ENCODE assay signal across 21 cellular contexts in the genomic region with DNA sequence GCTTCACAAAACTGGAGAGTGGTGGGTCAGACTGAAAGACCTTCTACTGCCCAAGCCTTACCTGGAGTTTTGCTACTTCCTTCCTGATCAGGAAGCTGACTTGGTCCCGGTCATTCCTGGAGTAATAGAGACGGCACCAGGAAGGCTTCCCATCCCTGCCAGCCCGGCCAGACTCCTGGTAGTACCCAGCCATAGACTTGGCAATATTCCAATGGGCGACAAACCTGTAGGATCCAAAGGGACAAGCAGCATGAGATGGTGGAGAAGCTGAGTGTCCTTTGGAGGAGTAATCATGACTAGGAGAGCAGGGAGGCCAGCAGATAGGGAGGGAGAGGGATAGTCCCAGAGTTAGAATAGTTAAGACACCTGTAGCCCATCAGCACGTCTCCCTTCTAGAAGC. TPM values are rescaled to one million over a fixed set of nuclear protein-coding genes. Genes with fewer than 3 reads are reported as not detected.
A peak's percentile ranks its signal among the peaks of the same experiment; 100 is the strongest.
DNase-seq lines count a peak whose midpoint lies in the region; ATAC-seq and TF ChIP-seq lines count a peak whose summit lies in the region.
"Had no signal": no experiment of that assay in that cellular context is flagged by ENCODE, and none has a peak within 500 bp of the region (broad histone marks: within the 10 kb centered on the region; RNA-seq: fewer than 3 reads in every experiment).

No MANE protein-coding gene starts in this region.

- H3K36me3 Mint-ChIP-seq in chondrocyte (ENCODE audit: low read depth) (peaks cover 10% of the 10 kb centered on the region), neural crest cell (ENCODE audit: low read depth) (no peaks in the 10 kb centered on the region), WTC11 (peaks cover 23% of the 10 kb centered on the region)
- H3K36me3 Mint-ChIP-seq: IgD-negative memory B cell had no signal

- CTCF ChIA-PET in HEK293 (lab: Yijun Ruan, JAX), result interaction anchor here (0.7 to 22.8 kb wide), 12 partner anchors 9 to 235 kb away, joined by 3 to 410 read pairs (median 4); a partner anchor contains a TSS
- CTCF ChIA-PET in WTC11 (lab: Charles Lee), result interaction anchor here (0.7 to 22.8 kb wide), 7 partner anchors 9 to 95 kb away, joined by 3 to 456 read pairs (median 4); a partner anchor contains a TSS

- H3K9me3 ChIP-seq in HEK293 (ENCODE audit: control insufficient read depth, insufficient read depth, low read depth, low read length) (no peaks in the 10 kb centered on the region), upper lobe of right lung (no peaks in the 10 kb centered on the region)
- H3K9me3 ChIP-seq: BE2C, HAP-1 had no signal

- H3K27ac ChIP-seq in HEK293 (ENCODE audit: extremely low read depth, low read depth, low read length) (no peak overlapping the region), upper lobe of right lung (no peak overlapping the region)
- H3K27ac ChIP-seq: GM23248 had no signal

- POLR2A ChIA-PET in HEK293 (lab: Yijun Ruan, JAX), result interaction anchor here (1.6 to 2.0 kb wide), 2 partner anchors 9 to 25 kb away, joined by 4 to 9 read pairs; a partner anchor contains a TSS
- POLR2A ChIA-PET in WTC11 (lab: Charles Lee), result interaction anchor here (0.6 kb wide), 1 partner anchor 744 kb away, joined by 9 read pairs; no protein-coding TSS in a partner anchor

- H3K4me1 ChIP-seq in HEK293 (ENCODE audit: control insufficient read depth, insufficient read depth, low read length) (no peaks in the 10 kb centered on the region), upper lobe of right lung (no peaks in the 10 kb centered on the region)
- H3K4me1 ChIP-seq: BE2C, HAP-1 had no signal

- no peak overlapping the region for H3K4me3 Mint-ChIP-seq in chondrocyte (ENCODE audit: unreplicated experiment)
- no peak overlapping the region for H3K4me3 Mint-ChIP-seq in neural crest cell
- H3K4me3 Mint-ChIP-seq in WTC11, result no peak overlapping the region
- H3K4me3 Mint-ChIP-seq: CD4-positive, CD25-positive, alpha-beta regulatory T cell; CD8-positive, alpha-beta memory T cell; IgD-negative memory B cell had no signal

- H3K36me3 ChIP-seq in HEK293 (ENCODE audit: control insufficient read depth in 2 of 2, insufficient read depth in 1 of 2, low read length in 2 of 2), result peaks cover 68 to 70% of the 10 kb centered on the region in 2 experiments
- peaks cover 62% of the 10 kb centered on the region for H3K36me3 ChIP-seq in upper lobe of right lung
- H3K36me3 ChIP-seq: BE2C had no signal

- intact Hi-C loops in upper lobe of right lung (cut with DNase I), result no loop called here

- ATAC-seq in upper lobe of right lung (no peak), WTC11 (no peak), GM19035 (IDR thresholded peaks at IDR 0.05; ENCODE audit: unreplicated experiment) (no peak)
- ATAC-seq: HepG2 had no signal

- H3K9me3 Mint-ChIP-seq in chondrocyte (ENCODE audit: low read depth), result no peaks in the 10 kb centered on the region
- H3K9me3 Mint-ChIP-seq in neural crest cell, result no peaks in the 10 kb centered on the region
- H3K9me3 Mint-ChIP-seq in WTC11, result no peaks in the 10 kb centered on the region
- H3K9me3 Mint-ChIP-seq: CD4-positive, CD25-positive, alpha-beta regulatory T cell; CD8-positive, alpha-beta memory T cell; IgD-negative memory B cell had no signal

- H3K4me1 Mint-ChIP-seq in chondrocyte (ENCODE audit: low read depth), result no peaks in the 10 kb centered on the region
- H3K4me1 Mint-ChIP-seq in neural crest cell, result peaks cover 16% of the 10 kb centered on the region
- no peaks in the 10 kb centered on the region for H3K4me1 Mint-ChIP-seq in WTC11

- H3K27ac Mint-ChIP-seq in chondrocyte (ENCODE audit: unreplicated experiment) (peak overlapping the region; percentile 59), neural crest cell (ENCODE audit: unreplicated experiment) (peak overlapping the region; percentile 43), WTC11 (no peak overlapping the region)
- H3K27ac Mint-ChIP-seq: CD8-positive, alpha-beta memory T cell; IgD-negative memory B cell had no signal

- H3K27me3 ChIP-seq in upper lobe of right lung, result no peaks in the 10 kb centered on the region
- H3K27me3 ChIP-seq: BE2C had no signal

- DNase-seq in chondrocyte (ENCODE audit: low spot score) (peak; percentile 30), neural crest cell (ENCODE audit: low read depth, low spot score) (no peak), upper lobe of right lung (peak; percentile 20), WTC11 (ENCODE audit: low spot score) (no peak), T-helper 2 cell (no peak)
- DNase-seq: ACHN; BE2C; C1 segment of cervical spinal cord; CD4-positive, CD25-positive, alpha-beta regulatory T cell; CD8-positive, alpha-beta memory T cell; COR-L47; DMS 273 treated with DMSO at 0.1 percent for 48 hours; DMS53; DND-41; GM23248 had no signal

- no peak overlapping the region for H3K4me3 ChIP-seq in HEK293 (ENCODE audit: low read depth, low read length)
- no peak overlapping the region for H3K4me3 ChIP-seq in upper lobe of right lung
- H3K4me3 ChIP-seq: GM23248, HAP-1 had no signal

- no peaks in the 10 kb centered on the region for H3K27me3 Mint-ChIP-seq in chondrocyte (ENCODE audit: low read depth)
- H3K27me3 Mint-ChIP-seq in neural crest cell (ENCODE audit: low read depth), result no peaks in the 10 kb centered on the region
- H3K27me3 Mint-ChIP-seq in WTC11 (ENCODE audit: low read depth), result no peaks in the 10 kb centered on the region
- H3K27me3 Mint-ChIP-seq: CD4-positive, CD25-positive, alpha-beta regulatory T cell; CD8-positive, alpha-beta memory T cell; IgD-negative memory B cell had no signal

- TF ChIP-seq CTCF in HEK293 (tag by site-specific recombination; IDR thresholded peaks at IDR 0.05) (no peak), chondrocyte (IDR thresholded peaks at IDR 0.05) (no peak), neural crest cell (conservative IDR thresholded peaks at IDR 0.05) (no peak), upper lobe of right lung (IDR thresholded peaks at IDR 0.05) (no peak), WTC11 (IDR thresholded peaks at IDR 0.05) (no peak)

TF ChIP-seq in HEK293, 187 proteins besides CTCF, POLR2A, EP300 and RAD21:
- TF ChIP-seq SCRT2 (tag by site-specific recombination; IDR thresholded peaks at IDR 0.05) (peak; percentile 48; the same call in 1 of the 2 replicates), ZNF792 (tag by site-specific recombination; IDR thresholded peaks at IDR 0.05) (no peak)
TF ChIP-seq in HEK293: peak in this region for 1.

TF ChIP-seq in WTC11, 78 proteins besides CTCF, POLR2A, EP300 and RAD21 (continues in another document):
- TF ChIP-seq, protein P1, sequence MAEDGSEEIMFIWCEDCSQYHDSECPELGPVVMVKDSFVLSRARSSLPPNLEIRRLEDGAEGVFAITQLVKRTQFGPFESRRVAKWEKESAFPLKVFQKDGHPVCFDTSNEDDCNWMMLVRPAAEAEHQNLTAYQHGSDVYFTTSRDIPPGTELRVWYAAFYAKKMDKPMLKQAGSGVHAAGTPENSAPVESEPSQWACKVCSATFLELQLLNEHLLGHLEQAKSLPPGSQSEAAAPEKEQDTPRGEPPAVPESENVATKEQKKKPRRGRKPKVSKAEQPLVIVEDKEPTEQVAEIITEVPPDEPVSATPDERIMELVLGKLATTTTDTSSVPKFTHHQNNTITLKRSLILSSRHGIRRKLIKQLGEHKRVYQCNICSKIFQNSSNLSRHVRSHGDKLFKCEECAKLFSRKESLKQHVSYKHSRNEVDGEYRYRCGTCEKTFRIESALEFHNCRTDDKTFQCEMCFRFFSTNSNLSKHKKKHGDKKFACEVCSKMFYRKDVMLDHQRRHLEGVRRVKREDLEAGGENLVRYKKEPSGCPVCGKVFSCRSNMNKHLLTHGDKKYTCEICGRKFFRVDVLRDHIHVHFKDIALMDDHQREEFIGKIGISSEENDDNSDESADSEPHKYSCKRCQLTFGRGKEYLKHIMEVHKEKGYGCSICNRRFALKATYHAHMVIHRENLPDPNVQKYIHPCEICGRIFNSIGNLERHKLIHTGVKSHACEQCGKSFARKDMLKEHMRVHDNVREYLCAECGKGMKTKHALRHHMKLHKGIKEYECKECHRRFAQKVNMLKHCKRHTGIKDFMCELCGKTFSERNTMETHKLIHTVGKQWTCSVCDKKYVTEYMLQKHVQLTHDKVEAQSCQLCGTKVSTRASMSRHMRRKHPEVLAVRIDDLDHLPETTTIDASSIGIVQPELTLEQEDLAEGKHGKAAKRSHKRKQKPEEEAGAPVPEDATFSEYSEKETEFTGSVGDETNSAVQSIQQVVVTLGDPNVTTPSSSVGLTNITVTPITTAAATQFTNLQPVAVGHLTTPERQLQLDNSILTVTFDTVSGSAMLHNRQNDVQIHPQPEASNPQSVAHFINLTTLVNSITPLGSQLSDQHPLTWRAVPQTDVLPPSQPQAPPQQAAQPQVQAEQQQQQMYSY (CRISPR knock-in tag; IDR thresholded peaks at IDR 0.05), result no peak
- TF ChIP-seq SMAD4 (CRISPR knock-in tag; IDR thresholded peaks at IDR 0.05), result no peak
- no peak for TF ChIP-seq ESRRA (CRISPR knock-in tag; IDR thresholded peaks at IDR 0.05; ENCODE audit: borderline replicate concordance)
- TF ChIP-seq TEAD1 (CRISPR knock-in tag; IDR thresholded peaks at IDR 0.05), result no peak
- TF ChIP-seq, protein P2, sequence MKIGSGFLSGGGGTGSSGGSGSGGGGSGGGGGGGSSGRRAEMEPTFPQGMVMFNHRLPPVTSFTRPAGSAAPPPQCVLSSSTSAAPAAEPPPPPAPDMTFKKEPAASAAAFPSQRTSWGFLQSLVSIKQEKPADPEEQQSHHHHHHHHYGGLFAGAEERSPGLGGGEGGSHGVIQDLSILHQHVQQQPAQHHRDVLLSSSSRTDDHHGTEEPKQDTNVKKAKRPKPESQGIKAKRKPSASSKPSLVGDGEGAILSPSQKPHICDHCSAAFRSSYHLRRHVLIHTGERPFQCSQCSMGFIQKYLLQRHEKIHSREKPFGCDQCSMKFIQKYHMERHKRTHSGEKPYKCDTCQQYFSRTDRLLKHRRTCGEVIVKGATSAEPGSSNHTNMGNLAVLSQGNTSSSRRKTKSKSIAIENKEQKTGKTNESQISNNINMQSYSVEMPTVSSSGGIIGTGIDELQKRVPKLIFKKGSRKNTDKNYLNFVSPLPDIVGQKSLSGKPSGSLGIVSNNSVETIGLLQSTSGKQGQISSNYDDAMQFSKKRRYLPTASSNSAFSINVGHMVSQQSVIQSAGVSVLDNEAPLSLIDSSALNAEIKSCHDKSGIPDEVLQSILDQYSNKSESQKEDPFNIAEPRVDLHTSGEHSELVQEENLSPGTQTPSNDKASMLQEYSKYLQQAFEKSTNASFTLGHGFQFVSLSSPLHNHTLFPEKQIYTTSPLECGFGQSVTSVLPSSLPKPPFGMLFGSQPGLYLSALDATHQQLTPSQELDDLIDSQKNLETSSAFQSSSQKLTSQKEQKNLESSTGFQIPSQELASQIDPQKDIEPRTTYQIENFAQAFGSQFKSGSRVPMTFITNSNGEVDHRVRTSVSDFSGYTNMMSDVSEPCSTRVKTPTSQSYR (CRISPR knock-in tag; IDR thresholded peaks at IDR 0.05), result no peak

RNA-seq across cellular contexts. Expression of a gene that starts 8.7 kb away (rescaled TPM):
- total RNA-seq in chondrocyte (20.4 to 30.4 TPM (median 21.1 TPM) in 3 replicates), neural crest cell (47.3 and 47.5 TPM in 2 replicates), upper lobe of right lung (43.1 TPM), WTC11 (2021) (48.9 to 53.1 TPM (median 51.0 TPM) in 3 replicates)

RNA-seq across cellular contexts. Expression of a gene that starts 8.9 kb away (rescaled TPM):
- 59.9 to 91.8 TPM (median 67.5 TPM) in 3 replicates for total RNA-seq in chondrocyte
- 113 and 123 TPM in 2 replicates for total RNA-seq in neural crest cell
- total RNA-seq in upper lobe of right lung, result 71.4 TPM
- 67.5 to 86.8 TPM (median 72.0 TPM) in 3 replicates for total RNA-seq in WTC11 (2021)

RNA-seq across cellular contexts. Expression of a gene that starts 25.0 kb away (rescaled TPM):
- total RNA-seq in chondrocyte, result 0.23 to 0.29 TPM in 2 of 3 replicates, not detected in the other
- total RNA-seq in neural crest cell, result 0.32 TPM in 1 of 2 replicates, not detected in the other
- 0.84 TPM for total RNA-seq in upper lobe of right lung
- total RNA-seq in WTC11 (2021), result 0.05 TPM in 1 of 3 replicates, not detected in the others
- total RNA-seq: GM23248, H4, HepG2 had no signal

Comparison
In these comparisons a context has a peak if more than half of its experiments do, and no peak if none do; other contexts are left out.
1. DNase-seq: peak in chondrocyte (single experiment) and upper lobe of right lung (single experiment); none in neural crest cell (single experiment), WTC11 (single experiment) and T-helper 2 cell (0 of 5).